ENCODE assay signal across 8 cellular contexts in the genomic region with DNA sequence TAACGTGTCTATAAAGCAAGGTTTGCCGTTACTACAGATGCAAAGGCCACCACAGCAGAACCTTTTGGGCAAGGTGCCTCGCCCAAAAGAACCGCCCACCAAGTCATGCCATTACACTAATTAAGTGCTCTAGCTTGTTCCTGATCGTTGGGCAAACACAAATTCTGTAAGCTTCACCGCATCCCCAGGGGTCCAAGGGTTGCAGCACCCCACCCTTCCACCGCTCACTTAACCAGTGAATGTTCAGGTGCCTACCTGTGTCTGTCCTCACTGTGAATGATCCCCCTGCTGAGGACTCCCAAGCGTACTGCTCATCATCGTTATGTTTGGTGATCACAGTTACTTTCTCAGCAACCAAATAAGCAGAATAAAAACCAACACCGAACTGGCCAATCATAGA. TPM values are rescaled to one million over a fixed set of nuclear protein-coding genes. Genes with fewer than 3 reads are reported as not detected.
DNase-seq lines count a peak whose midpoint lies in the region; ATAC-seq and TF ChIP-seq lines count a peak whose summit lies in the region.

No MANE protein-coding gene starts in this region.

- ATAC-seq in natural killer cell treated with Interleukin-12 subunit alpha and Interleukin-12 subunit beta and Interleukin-15 and Interleukin-18, amount 100 ng/mL, for 72 hours: no peak
- no peak for ATAC-seq in HG03342 (IDR thresholded peaks at IDR 0.05; ENCODE audit: unreplicated experiment)

- H3K27me3 ChIP-seq in BLaER1 (no peaks in the 10 kb centered on the region), KMS-11 (ENCODE audit: insufficient read depth, low read depth) (no peaks in the 10 kb centered on the region), colonic mucosa (no peaks in the 10 kb centered on the region)

- H3K9me3 Mint-ChIP-seq in natural killer cell treated with Interleukin-12 subunit alpha and Interleukin-12 subunit beta and Interleukin-15 and Interleukin-18, amount 100 ng/mL, for 72 hours: no peaks in the 10 kb centered on the region

- intact Hi-C loops in colonic mucosa (cut with DNase I): no loop called here

- H4K20me1 ChIP-seq in BLaER1: peaks cover 62% of the 10 kb centered on the region
- H4K20me1 ChIP-seq in KMS-11 (ENCODE audit: insufficient read depth): peaks cover 47% of the 10 kb centered on the region

- H3K4me1 Mint-ChIP-seq in natural killer cell treated with Interleukin-12 subunit alpha and Interleukin-12 subunit beta and Interleukin-15 and Interleukin-18, amount 100 ng/mL, for 72 hours (ENCODE audit: low read depth in 2 of 2): peaks cover 64 to 65% of the 10 kb centered on the region in 2 donors

- peak overlapping the region; percentile 71 to 74 for H3K27ac Mint-ChIP-seq in natural killer cell treated with Interleukin-12 subunit alpha and Interleukin-12 subunit beta and Interleukin-15 and Interleukin-18, amount 100 ng/mL, for 72 hours

- peaks cover 57% of the 10 kb centered on the region for H3K36me3 ChIP-seq in BLaER1
- peaks cover 45% of the 10 kb centered on the region; the same call in 1 of the 2 replicates for H3K36me3 ChIP-seq in KMS-11 (ENCODE audit: insufficient read depth)
- peaks cover 21% of the 10 kb centered on the region for H3K36me3 ChIP-seq in colonic mucosa

- DNase-seq in colonic mucosa (peak; percentile 39), HK-2 (ENCODE audit: unreplicated experiment) (no peak), NCI-H774 (lab: John Stamatoyannopoulos, UW) (no peak), NCI-H226 (no peak)
- DNase-seq in natural killer cell treated with Interleukin-12 subunit alpha and Interleukin-12 subunit beta and Interleukin-15 and Interleukin-18, amount 100 ng/mL, for 72 hours (ENCODE audit: low spot score): peak; percentile 57

- peak overlapping the region; percentile 99 for H3K9ac ChIP-seq in BLaER1
- peak overlapping the region; percentile 93; the same call in 1 of the 2 replicates for H3K9ac ChIP-seq in KMS-11
- peak overlapping the region; percentile 78 to 99 for H3K9ac ChIP-seq in colonic mucosa (ENCODE audit: low read depth in 2 of 2, low read length in 2 of 2)

- no peak overlapping the region for H2AFZ ChIP-seq in KMS-11 (ENCODE audit: low read depth)

- H3K4me1 ChIP-seq in BLaER1 (peaks cover 74% of the 10 kb centered on the region), KMS-11 (ENCODE audit: low read depth, poor library complexity, severe bottlenecking) (peaks cover 36% of the 10 kb centered on the region), colonic mucosa (peaks cover 12% of the 10 kb centered on the region)

- H3K79me2 ChIP-seq in KMS-11 (ENCODE audit: insufficient read depth, low read depth): peaks cover 40% of the 10 kb centered on the region

- peak overlapping the region; percentile 91 for H3K4me3 ChIP-seq in BLaER1
- peak overlapping the region; percentile 52 for H3K4me3 ChIP-seq in KMS-11 (IDR thresholded peaks at IDR 0.05; ENCODE audit: insufficient read depth, low read depth, low read length)
- H3K4me3 ChIP-seq in colonic mucosa: peak overlapping the region; percentile 67

- H3K27ac ChIP-seq in BLaER1 (peak overlapping the region; percentile 99), KMS-11 (peak overlapping the region; percentile 82; the same call in 1 of the 2 replicates), colonic mucosa (peak overlapping the region; percentile 99)

- H3K4me2 ChIP-seq in BLaER1 (peak overlapping the region; percentile 89), KMS-11 (peak overlapping the region; percentile 86)

- no peaks in the 10 kb centered on the region for H3K27me3 Mint-ChIP-seq in natural killer cell treated with Interleukin-12 subunit alpha and Interleukin-12 subunit beta and Interleukin-15 and Interleukin-18, amount 100 ng/mL, for 72 hours

- peak overlapping the region; percentile 92 for H3K4me3 Mint-ChIP-seq in natural killer cell treated with Interleukin-12 subunit alpha and Interleukin-12 subunit beta and Interleukin-15 and Interleukin-18, amount 100 ng/mL, for 72 hours

- peaks cover 58% of the 10 kb centered on the region for H3K36me3 Mint-ChIP-seq in natural killer cell treated with Interleukin-12 subunit alpha and Interleukin-12 subunit beta and Interleukin-15 and Interleukin-18, amount 100 ng/mL, for 72 hours

- no peak for TF ChIP-seq CTCF in KMS-11 (conservative IDR thresholded peaks at IDR 0.05; ENCODE audit: low read depth, low read length)
- no peak for TF ChIP-seq CTCF in colonic mucosa (IDR thresholded peaks at IDR 0.05)

- H3K9me3 ChIP-seq in BLaER1: no peaks in the 10 kb centered on the region
- H3K9me3 ChIP-seq in colonic mucosa: no peaks in the 10 kb centered on the region

RNA-seq across cellular contexts. Expression of a gene that starts 1.3 kb away (rescaled TPM):
- 1,000 to 10,000 TPM in 1 of 2 donors, 100 to 1,000 TPM in 1; 357 to 1,349 TPM for total RNA-seq in colonic mucosa
- total RNA-seq in natural killer cell treated with Interleukin-12 subunit alpha and Interleukin-12 subunit beta and Interleukin-15 and Interleukin-18, amount 100 ng/mL, for 72 hours: 100 to 1,000 TPM; 831 to 919 TPM

RNA-seq across cellular contexts. Expression of a gene that starts 54.2 kb away (rescaled TPM):
- 10 to 100 TPM; 30.0 to 31.2 TPM for total RNA-seq in colonic mucosa
- 10 to 100 TPM; 44.9 to 59.3 TPM for total RNA-seq in natural killer cell treated with Interleukin-12 subunit alpha and Interleukin-12 subunit beta and Interleukin-15 and Interleukin-18, amount 100 ng/mL, for 72 hours

Comparison
In these comparisons a context has a peak if more than half of its experiments do, and no peak if none do; other contexts are left out.
1. DNase-seq: peak in colonic mucosa (single experiment) and natural killer cell treated with Interleukin-12 subunit alpha and Interleukin-12 subunit beta and Interleukin-15 and Interleukin-18, amount 100 ng/mL, for 72 hours (single experiment); none in HK-2 (single experiment), NCI-H774 (single experiment) and NCI-H226 (single experiment).
2. Peak in every context shown above with its lines, with median percentiles within 50 percentile points of each other: H3K27ac ChIP-seq, H3K4me3 ChIP-seq and H3K9ac ChIP-seq.